ENCODE assay signal across 23 cellular contexts in genomic region chr4:110058677-110059076, GRCh38.
DNase-seq lines count a peak whose midpoint lies in the region; ATAC-seq, FAIRE-seq and TF ChIP-seq lines count a peak whose summit lies in the region.
"Had no signal": no experiment of that assay in that cellular context is flagged by ENCODE, and none has a peak within 500 bp of the region (broad histone marks: within the 10 kb centered on the region; RNA-seq: fewer than 3 reads in every experiment).

No MANE protein-coding gene starts in this region.

- H3K4me1 ChIP-seq in breast epithelium: no peaks in the 10 kb centered on the region
- H3K4me1 ChIP-seq in small intestine (ENCODE audit: control insufficient read depth in 2 of 2, insufficient read depth in 1 of 2, low read depth in 1 of 2, low read length in 1 of 2): peaks cover 8 to 11% of the 10 kb centered on the region in 2 donors
- H3K4me1 ChIP-seq in CD8-positive, alpha-beta T cell (ENCODE audit: insufficient read depth, low read length): no peaks in the 10 kb centered on the region
- H3K4me1 ChIP-seq: HAP-1 had no signal

- ATAC-seq in T-helper 17 cell: no peak
- no peak for ATAC-seq in CD8-positive, alpha-beta T cell
- ATAC-seq: stimulated activated naive B cell treated with anti-CD40 and anti-IgM and Interleukin-4, amounts not matched to agents 10 μg/mL and 1 μg/mL and 100 μg/mL, for 72 hours had no signal

- intact Hi-C loops in MCF 10A (cut with micrococcal nuclease) (no loop called here), breast epithelium (cut with DNase I; ENCODE audit: low total_unique reads) (no loop called here)
- intact Hi-C loops in CD8-positive, alpha-beta T cell (cut with DNase I, micrococcal nuclease): no loop called here

- WGBS in small intestine, 3 donors: 75 to 95% (median 92%) methylated on average over 1 of the region's 1 CpG

- H3K36me3 Mint-ChIP-seq in MCF 10A (ENCODE audit: insufficient read depth, unreplicated experiment) (peaks cover 16% of the 10 kb centered on the region), T-helper 17 cell (ENCODE audit: low read depth) (no peaks in the 10 kb centered on the region)
- H3K36me3 Mint-ChIP-seq in CD8-positive, alpha-beta T cell: no peaks in the 10 kb centered on the region
- H3K36me3 Mint-ChIP-seq: IgD-negative memory B cell; stimulated activated naive B cell treated with anti-CD40 and anti-IgM and Interleukin-4, amounts not matched to agents 10 μg/mL and 1 μg/mL and 100 μg/mL, for 72 hours had no signal

- H3K4me3 Mint-ChIP-seq in MCF 10A (ENCODE audit: unreplicated experiment) (no peak overlapping the region), T-helper 17 cell (no peak overlapping the region)
- H3K4me3 Mint-ChIP-seq in CD8-positive, alpha-beta T cell: no peak overlapping the region
- H3K4me3 Mint-ChIP-seq: CD14-positive monocyte; IgD-negative memory B cell; stimulated activated naive B cell treated with anti-CD40 and anti-IgM and Interleukin-4, amounts not matched to agents 10 μg/mL and 1 μg/mL and 100 μg/mL, for 72 hours had no signal

- H3K27ac Mint-ChIP-seq in MCF 10A (ENCODE audit: low read depth, unreplicated experiment): peak overlapping the region; percentile 73
- peak overlapping the region; percentile 90 for H3K27ac Mint-ChIP-seq in T-helper 17 cell
- no peak overlapping the region for H3K27ac Mint-ChIP-seq in CD8-positive, alpha-beta T cell
- H3K27ac Mint-ChIP-seq: CD14-positive monocyte; IgD-negative memory B cell; stimulated activated naive B cell treated with anti-CD40 and anti-IgM and Interleukin-4, amounts not matched to agents 10 μg/mL and 1 μg/mL and 100 μg/mL, for 72 hours had no signal

- CTCF ChIA-PET in MCF 10A (lab: Yijun Ruan, JAX): interaction anchor here (0.6 to 2.8 kb wide), 9 partner anchors 9 to 1333 kb away, joined by 3 to 31 read pairs (median 3); no protein-coding TSS in a partner anchor
- CTCF ChIA-PET in CD8-positive, alpha-beta T cell (lab: Charles Lee): interaction anchor here (1.5 to 2.1 kb wide), 2 partner anchors 8 to 9 kb away, joined by 5 to 12 read pairs; no protein-coding TSS in a partner anchor

- POLR2A ChIA-PET in MCF 10A (lab: Yijun Ruan, JAX): interaction anchor here (0.6 to 3.3 kb wide), 7 partner anchors 9 to 139 kb away, joined by 3 to 21 read pairs (median 4); partner anchors contain the start of gene ELOVL6
- POLR2A ChIA-PET in CD8-positive, alpha-beta T cell (lab: Charles Lee): no interaction called here

- no peaks in the 10 kb centered on the region for H3K9me3 ChIP-seq in breast epithelium
- no peaks in the 10 kb centered on the region for H3K9me3 ChIP-seq in T-helper 17 cell (ENCODE audit: control insufficient read depth, low read length, poor library complexity, severe bottlenecking)
- no peaks in the 10 kb centered on the region for H3K9me3 ChIP-seq in small intestine (ENCODE audit: control insufficient read depth, low read depth)
- no peaks in the 10 kb centered on the region for H3K9me3 ChIP-seq in CD8-positive, alpha-beta T cell (ENCODE audit: low read length)
- H3K9me3 ChIP-seq: HAP-1, neutrophil, thoracic aorta had no signal

- no peak for TF ChIP-seq POLR2A in breast epithelium (IDR thresholded peaks at IDR 0.05)

- no peak overlapping the region for H3K27ac ChIP-seq in breast epithelium
- H3K27ac ChIP-seq in small intestine (ENCODE audit: low read depth in 1 of 2, low read length in 1 of 2): no peak overlapping the region
- no peak overlapping the region for H3K27ac ChIP-seq in CD8-positive, alpha-beta T cell (ENCODE audit: low read depth, low read length)
- H3K27ac ChIP-seq: neutrophil, thoracic aorta had no signal

- DNase-seq in MCF 10A (ENCODE audit: unreplicated experiment): no peak
- DNase-seq in breast epithelium (ENCODE audit: low spot score in 2 of 2): no peak
- DNase-seq in T-helper 17 cell: no peak
- DNase-seq in epithelial cell of esophagus (ENCODE audit: low read depth): peak; percentile 62
- DNase-seq in small intestine: peak; percentile 52
- DNase-seq in NCI-H1436 treated with DMSO at 0.1 percent for 48 hours (lab: John Stamatoyannopoulos, UW): no peak
- no peak for DNase-seq in CD8-positive, alpha-beta T cell
- DNase-seq in ecto neural progenitor cell (ENCODE audit: low spot score): no peak
- DNase-seq: activated CD4-positive, CD25-positive, alpha-beta regulatory T cell treated with anti-CD3 and anti-CD28 coated beads, Interleukin-2, amount 50 U/mL, for 72 hours; activated naive CD4-positive, alpha-beta T cell; caudate nucleus; kidney; NCI-H1694; NCI-H69; stimulated activated CD4-positive, alpha-beta T cell treated with anti-CD3 and anti-CD28 coated beads, Interleukin-1b, Interleukin-23, amount 100 ng/mL, for 48 hours; stimulated activated naive B cell treated with anti-CD40 and anti-IgM and Interleukin-4, amounts not matched to agents 10 μg/mL and 1 μg/mL and 100 μg/mL, for 72 hours had no signal

- TF ChIP-seq CTCF in MCF 10A (IDR thresholded peaks at IDR 0.05; ENCODE audit: unreplicated experiment): no peak
- no peak for TF ChIP-seq CTCF in breast epithelium (IDR thresholded peaks at IDR 0.05)
- TF ChIP-seq CTCF in epithelial cell of esophagus (IDR thresholded peaks at IDR 0.05; ENCODE audit: insufficient read depth, low read depth, low read length, missing control alignments): no peak
- no peak for TF ChIP-seq CTCF in CD8-positive, alpha-beta T cell (IDR thresholded peaks at IDR 0.05)

- H3K27me3 Mint-ChIP-seq in MCF 10A (ENCODE audit: insufficient read depth, unreplicated experiment): no peaks in the 10 kb centered on the region
- no peaks in the 10 kb centered on the region for H3K27me3 Mint-ChIP-seq in T-helper 17 cell
- no peaks in the 10 kb centered on the region for H3K27me3 Mint-ChIP-seq in CD8-positive, alpha-beta T cell (ENCODE audit: low read depth)
- H3K27me3 Mint-ChIP-seq: stimulated activated naive B cell treated with anti-CD40 and anti-IgM and Interleukin-4, amounts not matched to agents 10 μg/mL and 1 μg/mL and 100 μg/mL, for 72 hours had no signal

- FAIRE-seq in small intestine (lab: Jason Lieb, UNC): no peak
- FAIRE-seq: G401.6, kidney had no signal

- H3K4me3 ChIP-seq in breast epithelium: no peak overlapping the region
- H3K4me3 ChIP-seq in epithelial cell of esophagus (ENCODE audit: low read length): no peak overlapping the region
- peak overlapping the region in 1 of 2 donors; percentile 17 for H3K4me3 ChIP-seq in small intestine (ENCODE audit: low read depth in 1 of 2, low read length in 2 of 2)
- no peak overlapping the region for H3K4me3 ChIP-seq in CD8-positive, alpha-beta T cell (ENCODE audit: low read depth, low read length)
- H3K4me3 ChIP-seq: HAP-1, lung, thoracic aorta had no signal

- H3K9me3 Mint-ChIP-seq in MCF 10A (ENCODE audit: unreplicated experiment): no peaks in the 10 kb centered on the region
- H3K9me3 Mint-ChIP-seq in CD8-positive, alpha-beta T cell: no peaks in the 10 kb centered on the region
- H3K9me3 Mint-ChIP-seq: CD14-positive monocyte; IgD-negative memory B cell; stimulated activated naive B cell treated with anti-CD40 and anti-IgM and Interleukin-4, amounts not matched to agents 10 μg/mL and 1 μg/mL and 100 μg/mL, for 72 hours had no signal

- H3K27me3 ChIP-seq in breast epithelium: no peaks in the 10 kb centered on the region
- no peaks in the 10 kb centered on the region for H3K27me3 ChIP-seq in small intestine (ENCODE audit: control insufficient read depth in 2 of 2, insufficient read depth in 2 of 2, low read length in 2 of 2)
- no peaks in the 10 kb centered on the region for H3K27me3 ChIP-seq in CD8-positive, alpha-beta T cell (ENCODE audit: insufficient read depth, low read length)
- H3K27me3 ChIP-seq: neutrophil had no signal

- H3K36me3 ChIP-seq in breast epithelium: no peaks in the 10 kb centered on the region
- no peaks in the 10 kb centered on the region for H3K36me3 ChIP-seq in small intestine (ENCODE audit: control insufficient read depth in 2 of 2, insufficient read depth in 2 of 2, low read length in 2 of 2)
- H3K36me3 ChIP-seq in CD8-positive, alpha-beta T cell (ENCODE audit: insufficient read depth, low read length): no peaks in the 10 kb centered on the region
- H3K36me3 ChIP-seq: neutrophil, thoracic aorta had no signal

- H3K4me1 Mint-ChIP-seq in MCF 10A (ENCODE audit: insufficient read depth, unreplicated experiment) (peaks cover 22% of the 10 kb centered on the region), T-helper 17 cell (peaks cover 29% of the 10 kb centered on the region)
- H3K4me1 Mint-ChIP-seq in CD8-positive, alpha-beta T cell (ENCODE audit: low read depth): peaks cover 20% of the 10 kb centered on the region

- BruUV-seq in MCF 10A (replicated peaks; lab: Mats Ljungman, UMichigan): no TSS peak

Comparison
In these comparisons a context has a peak if more than half of its experiments do, and no peak if none do; other contexts are left out.
1. DNase-seq: peak in epithelial cell of esophagus (single experiment) and small intestine (single experiment); none in MCF 10A (single experiment), breast epithelium (0 of 2), T-helper 17 cell (0 of 3), NCI-H1436 treated with DMSO at 0.1 percent for 48 hours (single experiment), CD8-positive, alpha-beta T cell (0 of 7) and ecto neural progenitor cell (single experiment).